Comparison of ENCODE assay signal across 8 cellular contexts in the genomic region with DNA sequence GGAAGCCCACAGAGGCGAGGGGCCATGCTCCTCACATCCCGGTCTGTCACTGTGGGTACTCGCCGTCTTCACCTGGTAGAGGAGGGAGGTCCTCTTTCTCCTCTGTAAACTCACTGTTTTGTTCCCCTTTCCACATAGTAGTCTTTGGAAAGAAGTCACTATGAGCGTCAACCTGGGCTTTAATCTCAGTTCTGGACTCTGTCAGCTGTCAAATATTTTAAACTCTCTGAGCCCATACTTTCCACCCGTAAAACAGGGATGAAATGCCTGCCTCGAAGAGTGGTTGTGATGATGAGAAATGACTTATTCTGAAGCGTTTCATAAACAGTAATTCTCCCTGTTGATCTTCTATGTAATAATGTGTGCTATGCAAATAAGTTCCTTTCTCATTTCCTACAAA.
"Had no signal": no experiment of that assay in that cellular context is flagged by ENCODE, and none has a peak within 500 bp of the region (broad histone marks: within the 10 kb centered on the region; RNA-seq: fewer than 3 reads in every experiment).

No MANE protein-coding gene starts in this region.

- H3K27ac ChIP-seq: GM23248 had no signal

- H3K9me3 ChIP-seq: HAP-1 had no signal

- H3K4me1 ChIP-seq: HAP-1 had no signal

- H3K36me3 ChIP-seq: HAP-1 had no signal

- DNase-seq: GM23248, GOT3, H7, HFFc6, IMR-90 had no signal

- H3K4me3 ChIP-seq: GM23248, HAP-1, K562 had no signal

- ATAC-seq: HCT116, K562 had no signal
